In the genomic region with DNA sequence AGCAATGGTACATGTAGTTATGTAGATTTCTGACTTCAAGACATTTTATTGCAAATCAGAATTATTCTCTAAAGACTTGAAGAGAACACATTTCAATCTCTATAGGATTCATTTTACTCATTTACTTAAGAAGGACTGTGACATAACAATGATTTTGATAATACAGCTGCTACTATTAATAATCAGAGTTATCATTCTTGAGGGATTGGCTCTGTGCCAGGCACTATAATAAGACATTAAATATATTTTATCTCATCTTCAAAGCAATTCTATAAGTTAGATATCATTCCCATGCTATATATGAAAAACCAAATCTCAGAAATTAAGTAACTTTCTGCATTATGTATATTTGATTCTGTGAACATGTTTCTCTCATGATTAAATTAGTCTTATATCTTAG, we compare ENCODE assay signal across 28 cellular contexts.
"Had no signal": no experiment of that assay in that cellular context is flagged by ENCODE, and none has a peak within 500 bp of the region (broad histone marks: within the 10 kb centered on the region; RNA-seq: fewer than 3 reads in every experiment).

No MANE protein-coding gene starts in this region.

- H3K4me3 ChIP-seq: ascending aorta, breast epithelium, cardiac muscle cell, coronary artery, dorsolateral prefrontal cortex, gastrocnemius medialis, heart left ventricle had no signal

- H3K27me3 ChIP-seq: ascending aorta, breast epithelium, cardiac muscle cell, foreskin keratinocyte, gastrocnemius medialis, heart left ventricle had no signal

- DNase-seq: activated CD4-positive, alpha-beta memory T cell treated with anti-CD3 and anti-CD28 coated beads for 36 hours; activated CD4-positive, alpha-beta T cell treated with anti-CD3 and anti-CD28 coated beads for 36 hours; activated CD4-positive, alpha-beta T cell treated with anti-CD3 and anti-CD28 coated beads, Interleukin-2, amount 10 ng/mL, durations not matched to agents 24 days and 14 days; activated CD4-positive, CD25-positive, alpha-beta regulatory T cell; activated CD4-positive, CD25-positive, alpha-beta regulatory T cell treated with anti-CD3 and anti-CD28 coated beads, Interleukin-2, amount 50 U/mL, for 72 hours; activated CD8-positive, alpha-beta memory T cell treated with anti-CD3 and anti-CD28 coated beads, Interleukin-2, amount 10 ng/mL, durations not matched to agents 7 days and 5 days; activated CD8-positive, alpha-beta memory T cell treated with anti-CD3 and anti-CD28 coated beads, Interleukin-2, amount 50 U/mL, for 4 hours; activated CD8-positive, alpha-beta T cell treated with anti-CD3 and anti-CD28 coated beads, Interleukin-2, amount 10 ng/mL, durations not matched to agents 7 days and 5 days; activated effector memory CD4-positive, alpha-beta T cell treated with anti-CD3 and anti-CD28 coated beads, Interleukin-2, amount 50 U/mL, for 16 hours; activated naive CD4-positive, alpha-beta T cell treated with anti-CD3 and anti-CD28 coated beads for 36 hours; activated naive CD8-positive, alpha-beta T cell treated with anti-CD3 and anti-CD28 coated beads for 36 hours; activated naive CD8-positive, alpha-beta T cell treated with anti-CD3 and anti-CD28 coated beads, Interleukin-2, amount 50 U/mL, for 24 hours; activated T-cell treated with anti-CD3 and anti-CD28 coated beads, Interleukin-2, amount 50 U/mL, for 1 hour; activated T-cell treated with anti-CD3 and anti-CD28 coated beads, Interleukin-2, amount 50 U/mL, for 48 hours; central memory CD4-positive, alpha-beta T cell; cerebellar nuclear complex; dorsolateral prefrontal cortex; effector memory CD4-positive, alpha-beta T cell; endodermal cell; foreskin keratinocyte; gastrocnemius medialis; glutamatergic neuron; heart left ventricle had no signal

- ATAC-seq: activated CD4-positive, alpha-beta T cell treated with anti-CD3 and anti-CD28 coated beads for 36 hours; activated CD8-positive, alpha-beta memory T cell treated with anti-CD3 and anti-CD28 coated beads, Interleukin-2, amount 10 ng/mL, durations not matched to agents 7 days and 5 days; activated CD8-positive, alpha-beta T cell treated with anti-CD3 and anti-CD28 coated beads, Interleukin-2, amount 10 ng/mL, durations not matched to agents 7 days and 5 days; activated naive CD8-positive, alpha-beta T cell treated with anti-CD3 and anti-CD28 coated beads, Interleukin-2, amount 50 U/mL, for 24 hours; esophagus mucosa; foreskin keratinocyte; gastrocnemius medialis; heart left ventricle had no signal

- H3K4me1 ChIP-seq: ascending aorta, breast epithelium, foreskin keratinocyte, gastrocnemius medialis, heart left ventricle had no signal

- H3K9me3 ChIP-seq: ascending aorta, breast epithelium, gastrocnemius medialis had no signal

- H3K36me3 ChIP-seq: ascending aorta, breast epithelium, cardiac muscle cell, gastrocnemius medialis, heart left ventricle had no signal

- H3K27ac ChIP-seq: ascending aorta, breast epithelium, cardiac muscle cell, coronary artery, dorsolateral prefrontal cortex, foreskin keratinocyte, gastrocnemius medialis, heart left ventricle had no signal
